ENCODE assay signal across 14 cellular contexts in the genomic region with DNA sequence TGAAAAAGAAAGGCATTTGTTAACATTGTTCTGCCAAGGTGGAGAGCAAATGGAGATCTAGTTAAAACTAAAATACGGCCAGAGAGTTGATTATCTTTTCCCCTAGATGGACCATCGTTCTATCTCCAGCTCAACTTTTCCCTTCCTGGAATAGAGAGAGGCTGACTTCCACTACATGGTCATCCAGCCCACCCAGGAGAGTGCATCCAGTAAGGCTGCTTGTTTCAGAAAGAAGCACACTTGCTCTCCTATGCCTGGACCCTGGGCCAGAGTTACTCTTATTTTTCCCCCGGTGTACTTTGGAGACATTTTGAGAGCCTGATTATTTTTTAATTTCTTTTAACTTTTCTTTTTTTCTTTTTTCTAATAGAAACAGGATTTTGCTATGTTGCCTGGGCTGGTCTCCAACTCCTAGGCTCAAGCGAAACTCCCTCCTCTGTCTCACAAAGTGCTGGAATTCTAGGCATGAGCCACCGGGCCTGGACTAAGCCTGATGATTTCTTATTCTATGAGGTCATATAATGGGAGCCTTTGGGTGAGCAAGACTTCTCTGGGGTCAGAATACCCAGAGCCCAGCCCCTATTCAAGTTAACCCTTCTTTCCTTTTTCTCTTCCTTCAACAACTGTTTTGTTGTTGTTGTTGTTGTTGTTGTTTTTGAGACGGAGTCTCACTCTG.
DNase-seq lines count a peak whose midpoint lies in the region; ATAC-seq and TF ChIP-seq lines count a peak whose summit lies in the region.
"Had no signal": no experiment of that assay in that cellular context is flagged by ENCODE, and none has a peak within 500 bp of the region (broad histone marks: within the 10 kb centered on the region; RNA-seq: fewer than 3 reads in every experiment).

No MANE protein-coding gene starts in this region.

- no peaks in the 10 kb centered on the region for H3K27me3 ChIP-seq in rectal smooth muscle tissue (ENCODE audit: control insufficient read depth, insufficient read depth, low read length)
- H3K27me3 ChIP-seq: gastrocnemius medialis had no signal

- no peak overlapping the region for H3K9ac ChIP-seq in rectal smooth muscle tissue (ENCODE audit: low read length)

- peak overlapping the region; percentile 65 for H3K27ac ChIP-seq in rectal smooth muscle tissue (ENCODE audit: low read depth, low read length)
- H3K27ac ChIP-seq in OCI-LY7 (ENCODE audit: low read depth, low read length, poor library complexity, severe bottlenecking): no peak overlapping the region
- H3K27ac ChIP-seq: gastrocnemius medialis had no signal

- no peak overlapping the region for H3K4me2 ChIP-seq in OCI-LY7 (ENCODE audit: low read length)

- no peak for TF ChIP-seq CTCF in foreskin fibroblast (IDR thresholded peaks at IDR 0.05; ENCODE audit: low read depth, low read length)
- TF ChIP-seq CTCF in OCI-LY7 (conservative IDR thresholded peaks at IDR 0.05; ENCODE audit: low read length): no peak

- no peaks in the 10 kb centered on the region for H3K79me2 ChIP-seq in OCI-LY7 (ENCODE audit: insufficient read depth, low read depth, low read length)

- CTCF ChIA-PET in OCI-LY7 (lab: Charles Lee; ENCODE audit: unreplicated experiment): no interaction called here

- no peak overlapping the region for H3K4me3 Mint-ChIP-seq in T-helper 17 cell
- H3K4me3 Mint-ChIP-seq: naive thymus-derived CD8-positive, alpha-beta T cell had no signal

- H3K36me3 ChIP-seq in rectal smooth muscle tissue (ENCODE audit: control insufficient read depth, insufficient read depth, low read length) (no peaks in the 10 kb centered on the region), OCI-LY7 (ENCODE audit: insufficient read depth, low read length) (no peaks in the 10 kb centered on the region)
- H3K36me3 ChIP-seq: gastrocnemius medialis had no signal

- H2AFZ ChIP-seq in OCI-LY7 (ENCODE audit: low read length): no peak overlapping the region

- BruUV-seq in OCI-LY7 (replicated peaks; lab: Mats Ljungman, UMichigan): no TSS peak

- intact Hi-C loops in OCI-LY7 (cut with micrococcal nuclease; ENCODE audit: unreplicated experiment): no loop called here

- H3K9me2 ChIP-seq in OCI-LY7 (ENCODE audit: insufficient read depth, low read length): no peaks in the 10 kb centered on the region

- no peaks in the 10 kb centered on the region for H3K4me1 Mint-ChIP-seq in T-helper 17 cell

- H3K36me3 Mint-ChIP-seq in T-helper 17 cell (ENCODE audit: low read depth): peaks cover 2% of the 10 kb centered on the region
- H3K36me3 Mint-ChIP-seq: naive thymus-derived CD8-positive, alpha-beta T cell had no signal

- no peaks in the 10 kb centered on the region for H3K9me3 ChIP-seq in T-helper 17 cell (ENCODE audit: control insufficient read depth, low read length, poor library complexity, severe bottlenecking)
- no peaks in the 10 kb centered on the region for H3K9me3 ChIP-seq in OCI-LY7 (ENCODE audit: low read length)
- H3K9me3 ChIP-seq: gastrocnemius medialis had no signal

- no peak overlapping the region for H3K27ac Mint-ChIP-seq in T-helper 17 cell

- POLR2A ChIA-PET in OCI-LY7 (lab: Charles Lee): no interaction called here

- H3K4me1 ChIP-seq in rectal smooth muscle tissue (ENCODE audit: control insufficient read depth, insufficient read depth, low read length): peaks cover 3% of the 10 kb centered on the region
- no peaks in the 10 kb centered on the region for H3K4me1 ChIP-seq in OCI-LY7 (ENCODE audit: insufficient read depth, low read length, poor library complexity, severe bottlenecking)
- H3K4me1 ChIP-seq: gastrocnemius medialis had no signal

- H4K20me1 ChIP-seq in OCI-LY7 (ENCODE audit: insufficient read depth, low read length): no peaks in the 10 kb centered on the region

- no peak for ATAC-seq in T-helper 17 cell
- ATAC-seq: gastrocnemius medialis; naive thymus-derived CD8-positive, alpha-beta T cell had no signal

- H3K27me3 Mint-ChIP-seq in T-helper 17 cell: peaks cover 21% of the 10 kb centered on the region

- DNase-seq in AG08396 (ENCODE audit: low spot score) (peak; percentile 50), amniotic stem cell (lab: John Stamatoyannopoulos, UW) (peak; percentile 47), foreskin fibroblast (peak; percentile 71 to 89), T-helper 17 cell (no peak), midbrain (lab: John Stamatoyannopoulos, UW) (no peak), OCI-LY7 (ENCODE audit: low spot score) (no peak)
- DNase-seq in activated CD8-positive, alpha-beta memory T cell treated with anti-CD3 and anti-CD28 coated beads, Interleukin-2, amount 50 U/mL, for 4 hours: no peak
- DNase-seq: activated CD4-positive, alpha-beta T cell treated with anti-CD3 and anti-CD28 coated beads for 1 hour; activated T-cell treated with anti-CD3 and anti-CD28 coated beads, Interleukin-2, amount 50 U/mL, for 48 hours; caudate nucleus; gastrocnemius medialis; naive thymus-derived CD8-positive, alpha-beta T cell; NCI-H2029 treated with DMSO at 0.1 percent for 48 hours had no signal

- H3K4me3 ChIP-seq in foreskin fibroblast (ENCODE audit: low read depth in 1 of 2, low read length in 2 of 2) (no peak overlapping the region), rectal smooth muscle tissue (ENCODE audit: low read length) (no peak overlapping the region), OCI-LY7 (ENCODE audit: low read depth, low read length, poor library complexity, severe bottlenecking) (no peak overlapping the region)
- H3K4me3 ChIP-seq: gastrocnemius medialis had no signal

Comparison
In these comparisons a context has a peak if more than half of its experiments do, and no peak if none do; other contexts are left out.
1. DNase-seq: peak in AG08396 (single experiment), amniotic stem cell (single experiment) and foreskin fibroblast (2 of 2); none in T-helper 17 cell (0 of 3), activated CD8-positive, alpha-beta memory T cell treated with anti-CD3 and anti-CD28 coated beads, Interleukin-2, amount 50 U/mL, for 4 hours (single experiment), midbrain (single experiment) and OCI-LY7 (single experiment).